ENCODE assay signal across 8 cellular contexts in the genomic region with DNA sequence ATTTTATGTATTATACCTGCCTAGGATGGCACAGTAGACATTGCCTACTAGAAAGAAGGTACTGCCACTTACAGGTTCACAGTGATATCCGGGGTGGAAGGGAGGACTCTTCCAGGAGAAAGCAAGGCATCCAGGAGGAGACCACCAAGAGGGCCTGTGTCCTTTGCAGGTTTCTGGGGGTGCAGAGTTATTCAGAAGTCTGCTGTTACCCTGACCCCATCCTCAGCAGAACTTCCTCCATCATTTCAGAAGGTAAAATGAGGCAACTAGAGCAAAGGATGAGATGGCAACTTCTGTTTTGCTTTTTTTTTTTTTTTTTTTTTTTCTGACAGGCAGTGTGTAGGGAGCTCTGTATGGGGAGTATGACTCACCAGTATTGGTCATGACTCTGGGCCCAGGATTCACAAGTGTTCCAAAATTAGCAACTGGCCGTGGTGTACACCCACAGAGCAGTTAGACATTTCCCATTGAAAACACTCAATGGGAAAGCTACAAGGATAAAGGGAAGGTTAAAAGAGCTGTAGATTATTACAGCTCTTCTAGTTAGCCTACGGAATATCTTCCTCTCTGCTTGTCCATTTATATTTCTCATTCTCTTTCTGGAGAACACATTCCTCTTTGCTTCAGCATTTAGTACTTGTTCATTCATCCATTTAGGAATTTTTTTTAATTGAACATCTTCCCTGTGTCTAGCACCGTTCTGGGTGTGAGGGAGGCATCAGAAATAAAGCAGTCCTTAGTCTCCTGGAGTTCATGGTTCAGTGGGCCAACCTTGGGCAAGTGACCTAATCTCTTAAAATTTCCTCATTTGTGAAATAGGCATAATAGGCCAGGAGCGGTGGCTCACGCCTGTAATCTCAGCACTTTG. TPM values are rescaled to one million over a fixed set of nuclear protein-coding genes. Genes with fewer than 3 reads are reported as not detected.
DNase-seq lines count a peak whose midpoint lies in the region; ATAC-seq and TF ChIP-seq lines count a peak whose summit lies in the region.

No MANE protein-coding gene starts in this region.

- WGBS in aorta, 2 donors = 55 to 63% methylated on average over 6 of the region's 6 CpGs

- H3K9me3 Mint-ChIP-seq in activated CD8-positive, alpha-beta memory T cell treated with anti-CD3 and anti-CD28 coated beads, Interleukin-2, amount 10 ng/mL, durations not matched to agents 7 days and 5 days (ENCODE audit: low read depth) = no peaks in the 10 kb centered on the region

- CTCF ChIA-PET in activated CD8-positive, alpha-beta memory T cell treated with anti-CD3 and anti-CD28 coated beads, Interleukin-2, amount 10 ng/mL, durations not matched to agents 7 days and 5 days (lab: Charles Lee) = interaction anchor here (0.6 to 0.9 kb wide), 4 partner anchors 26 to 56 kb away, joined by 3 to 4 read pairs (median 3); no protein-coding TSS in a partner anchor

- H3K27ac ChIP-seq in brain microvascular endothelial cell (no peak overlapping the region), lower lobe of right lung (no peak overlapping the region), aorta (ENCODE audit: low read depth in 1 of 2, low read length in 2 of 2) (no peak overlapping the region)

- ATAC-seq in activated CD8-positive, alpha-beta memory T cell treated with anti-CD3 and anti-CD28 coated beads, Interleukin-2, amount 10 ng/mL, durations not matched to agents 7 days and 5 days = peak; percentile 95
- ATAC-seq in HG02798 (IDR thresholded peaks at IDR 0.05; ENCODE audit: poor library complexity, unreplicated experiment) (peak; percentile 76), lower lobe of right lung (peak; percentile 95 to 96), aorta (ENCODE audit: low FRiP score) (peak; percentile 93)

- H3K4me3 Mint-ChIP-seq in activated CD8-positive, alpha-beta memory T cell treated with anti-CD3 and anti-CD28 coated beads, Interleukin-2, amount 10 ng/mL, durations not matched to agents 7 days and 5 days = no peak overlapping the region

- peak; percentile 67 for DNase-seq in activated CD8-positive, alpha-beta memory T cell treated with anti-CD3 and anti-CD28 coated beads, Interleukin-2, amount 10 ng/mL, durations not matched to agents 7 days and 5 days
- no peak for DNase-seq in activated CD8-positive, alpha-beta memory T cell treated with anti-CD3 and anti-CD28 coated beads, Interleukin-2, amount 50 U/mL, for 4 hours
- DNase-seq in NCI-H774 (lab: John Stamatoyannopoulos, UW) = peak; percentile 28
- peak; percentile 93 for DNase-seq in brain microvascular endothelial cell
- no peak for DNase-seq in lower lobe of right lung
- peak in 1 of 2 donors; percentile 73 for DNase-seq in aorta
- DNase-seq in NCI-H1092 treated with DMSO at 0.1 percent for 48 hours (lab: John Stamatoyannopoulos, UW) = no peak

- intact Hi-C loops in lower lobe of right lung (cut with DNase I) = no loop called here
- intact Hi-C loops in aorta (cut with DNase I) = loop anchor here in 1 of 2 donors (5.0 kb wide), 1 partner anchor 53 kb away; the partner anchor contains the start of gene PPP2R5A

- in situ Hi-C loops in brain microvascular endothelial cell (cut with HindIII; ENCODE audit: low pct_ligation_motif_present, low sequenced_read_pairs) = no loop called here

- no peaks in the 10 kb centered on the region for H3K27me3 Mint-ChIP-seq in activated CD8-positive, alpha-beta memory T cell treated with anti-CD3 and anti-CD28 coated beads, Interleukin-2, amount 10 ng/mL, durations not matched to agents 7 days and 5 days

- peak overlapping the region; percentile 41 for H3K27ac Mint-ChIP-seq in activated CD8-positive, alpha-beta memory T cell treated with anti-CD3 and anti-CD28 coated beads, Interleukin-2, amount 10 ng/mL, durations not matched to agents 7 days and 5 days

- H3K27me3 ChIP-seq in brain microvascular endothelial cell (replicated peaks) (no peaks in the 10 kb centered on the region), lower lobe of right lung (ENCODE audit: low read depth) (no peaks in the 10 kb centered on the region), aorta (ENCODE audit: control insufficient read depth in 1 of 2, insufficient read depth in 2 of 2, low read length in 1 of 2) (no peaks in the 10 kb centered on the region)

- H3K4me3 ChIP-seq in brain microvascular endothelial cell (ENCODE audit: low read depth, low read length) = no peak overlapping the region
- H3K4me3 ChIP-seq in lower lobe of right lung = no peak overlapping the region
- H3K4me3 ChIP-seq in aorta (ENCODE audit: low read length in 2 of 2) = no peak overlapping the region

- H3K4me1 Mint-ChIP-seq in activated CD8-positive, alpha-beta memory T cell treated with anti-CD3 and anti-CD28 coated beads, Interleukin-2, amount 10 ng/mL, durations not matched to agents 7 days and 5 days = peaks cover 39% of the 10 kb centered on the region

- H3K9me3 ChIP-seq in lower lobe of right lung = no peaks in the 10 kb centered on the region
- no peaks in the 10 kb centered on the region for H3K9me3 ChIP-seq in aorta (ENCODE audit: control insufficient read depth, low read length)

- H3K36me3 ChIP-seq in brain microvascular endothelial cell (replicated peaks) (no peaks in the 10 kb centered on the region), lower lobe of right lung (no peaks in the 10 kb centered on the region), aorta (ENCODE audit: control insufficient read depth in 1 of 2, insufficient read depth in 2 of 2, low read length in 1 of 2) (no peaks in the 10 kb centered on the region)

- H3K36me3 Mint-ChIP-seq in activated CD8-positive, alpha-beta memory T cell treated with anti-CD3 and anti-CD28 coated beads, Interleukin-2, amount 10 ng/mL, durations not matched to agents 7 days and 5 days = peaks cover 2% of the 10 kb centered on the region

- H3K4me1 ChIP-seq in lower lobe of right lung (peaks cover 58% of the 10 kb centered on the region), aorta (ENCODE audit: control insufficient read depth in 1 of 2, insufficient read depth in 2 of 2, low read length in 2 of 2) (peaks cover 0 to 3% of the 10 kb centered on the region in 2 donors)

- TF ChIP-seq CTCF in brain microvascular endothelial cell (IDR thresholded peaks at IDR 0.05; ENCODE audit: low read depth, low read length, missing control alignments) (no peak), lower lobe of right lung (IDR thresholded peaks at IDR 0.05) (no peak)

RNA-seq across cellular contexts. Expression of gene PPP2R5A, which starts 50.5 kb away (rescaled TPM):
- total RNA-seq in activated CD8-positive, alpha-beta memory T cell treated with anti-CD3 and anti-CD28 coated beads, Interleukin-2, amount 10 ng/mL, durations not matched to agents 7 days and 5 days = 10 to 100 TPM; 42.7 to 44.0 TPM
- total RNA-seq in lower lobe of right lung (91.5 TPM), aorta (10 to 100 TPM; 43.2 to 45.3 TPM)
- polyA plus RNA-seq in aorta = 10 to 100 TPM; 33.5 to 39.1 TPM

Comparison
In these comparisons a context has a peak if more than half of its experiments do, and no peak if none do; other contexts are left out.
1. DNase-seq: peak in activated CD8-positive, alpha-beta memory T cell treated with anti-CD3 and anti-CD28 coated beads, Interleukin-2, amount 10 ng/mL, durations not matched to agents 7 days and 5 days (single experiment), NCI-H774 (single experiment) and brain microvascular endothelial cell (single experiment); none in activated CD8-positive, alpha-beta memory T cell treated with anti-CD3 and anti-CD28 coated beads, Interleukin-2, amount 50 U/mL, for 4 hours (single experiment), lower lobe of right lung (single experiment) and NCI-H1092 treated with DMSO at 0.1 percent for 48 hours (single experiment).
2. Peak in every context shown above with its lines, with median percentiles within 50 percentile points of each other: ATAC-seq.